23 cellular contexts compared by ENCODE assay signal in the genomic region with DNA sequence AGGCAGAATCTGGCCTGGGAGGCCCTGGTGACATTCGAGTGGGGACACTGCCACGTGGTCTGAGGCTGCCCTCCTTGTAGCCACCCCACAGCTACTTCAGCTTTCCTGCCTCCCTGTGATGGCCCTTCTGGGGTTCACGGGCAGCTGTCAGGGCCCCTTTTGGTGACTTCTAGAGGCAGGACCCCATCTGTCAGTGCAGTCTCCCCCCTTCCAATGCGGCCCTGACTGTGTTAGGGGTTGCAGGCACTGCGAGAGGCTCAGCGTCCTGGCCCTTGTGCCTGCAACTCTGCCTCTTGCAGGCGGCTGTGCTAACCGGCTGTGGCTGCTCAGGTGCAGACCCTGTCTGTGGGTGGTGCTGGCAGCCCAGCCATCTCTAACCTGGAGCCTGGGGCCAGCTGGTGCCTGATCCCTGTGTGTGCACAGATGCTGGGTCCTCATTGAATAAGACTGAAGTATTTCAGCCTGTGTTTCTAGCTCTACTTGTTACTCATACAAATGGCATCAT.
"Had no signal": no experiment of that assay in that cellular context is flagged by ENCODE, and none has a peak within 500 bp of the region (broad histone marks: within the 10 kb centered on the region; RNA-seq: fewer than 3 reads in every experiment).

No MANE protein-coding gene starts in this region.

- H3K4me1 Mint-ChIP-seq: activated CD8-positive, alpha-beta memory T cell treated with anti-CD3 and anti-CD28 coated beads, Interleukin-2, amount 10 ng/mL, durations not matched to agents 7 days and 5 days; memory B cell; neural progenitor cell had no signal

- H3K4me2 ChIP-seq: neural progenitor cell had no signal

- H3K27ac ChIP-seq: colonic mucosa, esophagus squamous epithelium, gastrocnemius medialis, neural progenitor cell, spleen, thyroid gland, upper lobe of right lung had no signal

- H3K9ac ChIP-seq: neural progenitor cell had no signal

- H3K4me1 ChIP-seq: colonic mucosa, gastrocnemius medialis, neural progenitor cell, spleen, thyroid gland, upper lobe of right lung had no signal

- ATAC-seq: activated CD8-positive, alpha-beta memory T cell treated with anti-CD3 and anti-CD28 coated beads, Interleukin-2, amount 10 ng/mL, durations not matched to agents 7 days and 5 days; activated naive CD4-positive, alpha-beta T cell treated with anti-CD3 and anti-CD28 coated beads, Interleukin-2, amount 50 U/mL, for 72 hours; gastrocnemius medialis; upper lobe of right lung had no signal

- H3K4me3 Mint-ChIP-seq: activated CD4-positive, alpha-beta memory T cell treated with anti-CD3 and anti-CD28 coated beads, Interleukin-2, amount 10 ng/mL, durations not matched to agents 7 days and 5 days; activated CD4-positive, alpha-beta T cell treated with anti-CD3 and anti-CD28 coated beads, Interleukin-2, amount 10 ng/mL, durations not matched to agents 24 days and 14 days; activated CD8-positive, alpha-beta memory T cell treated with anti-CD3 and anti-CD28 coated beads, Interleukin-2, amount 10 ng/mL, durations not matched to agents 7 days and 5 days; activated T-helper 1 cell treated with anti-CD3 and anti-CD28 coated beads, Interleukin-12 subunit alpha, Interleukin-12 subunit beta, Interleukin-2, Interleukin-4 antibody, amounts not matched to agents 30 ng/mL and 10 ng/mL and 1 ng/mL, durations not matched to agents 14 hours and 24 hours and 36 hours; central memory CD8-positive, alpha-beta T cell; memory B cell; neural progenitor cell had no signal

- FAIRE-seq: astrocyte, islet of Langerhans had no signal

- H3K27me3 Mint-ChIP-seq: activated CD4-positive, alpha-beta memory T cell treated with anti-CD3 and anti-CD28 coated beads, Interleukin-2, amount 10 ng/mL, durations not matched to agents 7 days and 5 days; activated CD4-positive, alpha-beta T cell treated with anti-CD3 and anti-CD28 coated beads, Interleukin-2, amount 10 ng/mL, durations not matched to agents 24 days and 14 days; activated CD8-positive, alpha-beta memory T cell treated with anti-CD3 and anti-CD28 coated beads, Interleukin-2, amount 10 ng/mL, durations not matched to agents 7 days and 5 days; central memory CD8-positive, alpha-beta T cell; memory B cell; progenitor cell of endocrine pancreas had no signal

- DNase-seq: activated CD4-positive, alpha-beta memory T cell treated with anti-CD3 and anti-CD28 coated beads, Interleukin-2, amount 10 ng/mL, durations not matched to agents 7 days and 5 days; activated CD4-positive, alpha-beta T cell treated with anti-CD3 and anti-CD28 coated beads, Interleukin-2, amount 10 ng/mL, durations not matched to agents 24 days and 14 days; activated CD4-positive, CD25-positive, alpha-beta regulatory T cell; activated CD8-positive, alpha-beta memory T cell treated with anti-CD3 and anti-CD28 coated beads, Interleukin-2, amount 10 ng/mL, durations not matched to agents 7 days and 5 days; activated gamma-delta T cell; colonic mucosa; esophagus squamous epithelium; gastrocnemius medialis; hypothalamus; retina; spleen; stimulated activated CD4-positive, alpha-beta T cell treated with anti-CD3 and anti-CD28 coated beads, Interleukin-4, amount 100 ng/mL, for 1 hour; stimulated activated naive CD4-positive, alpha-beta T cell treated with Interleukin-2 at 50 U/mL for 16 hours; thyroid gland; upper lobe of right lung had no signal

- H3K4me3 ChIP-seq: colonic mucosa, esophagus squamous epithelium, gastrocnemius medialis, neural progenitor cell, spleen, thyroid gland, upper lobe of right lung had no signal

- H3K27ac Mint-ChIP-seq: activated CD4-positive, alpha-beta memory T cell treated with anti-CD3 and anti-CD28 coated beads, Interleukin-2, amount 10 ng/mL, durations not matched to agents 7 days and 5 days; activated CD4-positive, alpha-beta T cell treated with anti-CD3 and anti-CD28 coated beads, Interleukin-2, amount 10 ng/mL, durations not matched to agents 24 days and 14 days; activated CD8-positive, alpha-beta memory T cell treated with anti-CD3 and anti-CD28 coated beads, Interleukin-2, amount 10 ng/mL, durations not matched to agents 7 days and 5 days; activated T-helper 1 cell treated with anti-CD3 and anti-CD28 coated beads, Interleukin-12 subunit alpha, Interleukin-12 subunit beta, Interleukin-2, Interleukin-4 antibody, amounts not matched to agents 30 ng/mL and 10 ng/mL and 1 ng/mL, durations not matched to agents 14 hours and 24 hours and 36 hours; memory B cell; progenitor cell of endocrine pancreas had no signal

- H3K9me3 Mint-ChIP-seq: activated CD4-positive, alpha-beta memory T cell treated with anti-CD3 and anti-CD28 coated beads, Interleukin-2, amount 10 ng/mL, durations not matched to agents 7 days and 5 days; activated CD4-positive, alpha-beta T cell treated with anti-CD3 and anti-CD28 coated beads, Interleukin-2, amount 10 ng/mL, durations not matched to agents 24 days and 14 days; activated naive CD4-positive, alpha-beta T cell treated with anti-CD3 and anti-CD28 coated beads, Interleukin-2, amount 50 U/mL, for 72 hours; activated T-helper 1 cell treated with anti-CD3 and anti-CD28 coated beads, Interleukin-12 subunit alpha, Interleukin-12 subunit beta, Interleukin-2, Interleukin-4 antibody, amounts not matched to agents 30 ng/mL and 10 ng/mL and 1 ng/mL, durations not matched to agents 14 hours and 24 hours and 36 hours; central memory CD8-positive, alpha-beta T cell; memory B cell; neural progenitor cell had no signal

- H3K9me3 ChIP-seq: colonic mucosa, esophagus squamous epithelium, gastrocnemius medialis, spleen, thyroid gland, upper lobe of right lung had no signal

- H3K27me3 ChIP-seq: colonic mucosa, esophagus squamous epithelium, gastrocnemius medialis, neural progenitor cell, spleen, thyroid gland, upper lobe of right lung had no signal

- H2AFZ ChIP-seq: neural progenitor cell had no signal

- H3K36me3 ChIP-seq: neural progenitor cell had no signal
